Comparison of ENCODE assay signal across 13 cellular contexts in the genomic region with DNA sequence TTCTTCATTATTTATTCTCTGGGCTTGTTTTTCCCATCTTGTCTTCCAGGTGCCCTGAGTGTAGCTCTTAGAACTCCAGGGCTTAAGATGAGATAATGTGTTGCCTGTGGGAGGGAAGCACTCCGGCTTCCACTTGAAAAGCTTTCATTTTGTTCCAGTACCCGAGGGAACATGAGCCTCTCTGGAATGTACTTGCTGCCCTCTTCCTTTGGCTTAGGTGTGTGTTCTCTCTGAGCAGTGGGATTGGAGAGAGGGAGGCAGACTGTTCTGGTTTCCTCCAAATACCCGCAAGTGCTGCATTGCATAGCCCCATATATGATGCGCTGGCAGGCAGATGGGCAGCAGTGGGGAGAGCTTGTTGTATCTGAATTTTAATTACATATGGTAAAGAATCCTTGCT. TPM values are rescaled to one million over a fixed set of nuclear protein-coding genes. Genes with fewer than 3 reads are reported as not detected.
DNase-seq lines count a peak whose midpoint lies in the region; ATAC-seq and TF ChIP-seq lines count a peak whose summit lies in the region.
"Had no signal": no experiment of that assay in that cellular context is flagged by ENCODE, and none has a peak within 500 bp of the region (broad histone marks: within the 10 kb centered on the region; RNA-seq: fewer than 3 reads in every experiment).

No MANE protein-coding gene starts in this region.

- no peaks in the 10 kb centered on the region for H3K27me3 ChIP-seq in H7 (ENCODE audit: control insufficient read depth, insufficient read depth, low read length)
- no peaks in the 10 kb centered on the region for H3K27me3 ChIP-seq in OCI-LY1 (ENCODE audit: insufficient read depth, low read length)
- no peaks in the 10 kb centered on the region for H3K27me3 ChIP-seq in foreskin keratinocyte
- H3K27me3 ChIP-seq: cardiac muscle cell had no signal

- H3K4me2 ChIP-seq in OCI-LY1 (ENCODE audit: low read length), result no peak overlapping the region; the same call in 1 of the 2 replicates

- no peaks in the 10 kb centered on the region for H3K9me3 Mint-ChIP-seq in chondrocyte (ENCODE audit: low read depth)

- H3K4me1 ChIP-seq in OCI-LY1 (ENCODE audit: insufficient read depth, low read length, severe bottlenecking) (peaks cover 83% of the 10 kb centered on the region), foreskin keratinocyte (peaks cover 33% of the 10 kb centered on the region)

- H3K27ac ChIP-seq in OCI-LY1 (ENCODE audit: low read depth, low read length, poor library complexity, severe bottlenecking), result peak overlapping the region; percentile 9
- peak overlapping the region; percentile 85 for H3K27ac ChIP-seq in foreskin keratinocyte
- H3K27ac ChIP-seq: cardiac muscle cell had no signal

- H3K9me2 ChIP-seq in OCI-LY1 (ENCODE audit: low read depth, low read length), result no peaks in the 10 kb centered on the region

- H3F3A ChIP-seq in OCI-LY1 (ENCODE audit: insufficient read depth, low read length), result no peaks in the 10 kb centered on the region

- no peak overlapping the region for H3K4me3 Mint-ChIP-seq in chondrocyte (ENCODE audit: unreplicated experiment)

- no peak overlapping the region for H3K4me3 ChIP-seq in H7 (ENCODE audit: insufficient read depth, low read depth, low read length)
- H3K4me3 ChIP-seq in OCI-LY1 (ENCODE audit: low read depth, low read length, poor library complexity, severe bottlenecking), result no peak overlapping the region
- H3K4me3 ChIP-seq: cardiac muscle cell had no signal

- no peaks in the 10 kb centered on the region for H4K20me1 ChIP-seq in OCI-LY1 (ENCODE audit: insufficient read depth, low read length)

- H3K27me3 Mint-ChIP-seq in chondrocyte (ENCODE audit: low read depth), result no peaks in the 10 kb centered on the region

- no peak overlapping the region for H3K9ac ChIP-seq in OCI-LY1 (ENCODE audit: low read length)

- peaks cover 9% of the 10 kb centered on the region for H3K4me1 Mint-ChIP-seq in chondrocyte (ENCODE audit: low read depth)

- ATAC-seq in foreskin keratinocyte (peak; percentile 24), HG03342 (IDR thresholded peaks at IDR 0.05; ENCODE audit: unreplicated experiment) (no peak)
- ATAC-seq: left colon had no signal

- no peak overlapping the region for H3K27ac Mint-ChIP-seq in chondrocyte (ENCODE audit: unreplicated experiment)

- H3K36me3 Mint-ChIP-seq in chondrocyte (ENCODE audit: low read depth), result no peaks in the 10 kb centered on the region

- no peaks in the 10 kb centered on the region for H3K36me3 ChIP-seq in H7 (replicated peaks; ENCODE audit: control insufficient read depth, insufficient read depth, low read length)
- H3K36me3 ChIP-seq in OCI-LY1 (ENCODE audit: insufficient read depth, low read length), result no peaks in the 10 kb centered on the region
- H3K36me3 ChIP-seq: cardiac muscle cell had no signal

- H2AFZ ChIP-seq in OCI-LY1 (ENCODE audit: low read length), result no peak overlapping the region

- no peak for TF ChIP-seq CTCF in OCI-LY1 (IDR thresholded peaks at IDR 0.05; ENCODE audit: low read length)
- TF ChIP-seq CTCF in foreskin keratinocyte (conservative IDR thresholded peaks at IDR 0.05), result peak; percentile 44
- TF ChIP-seq CTCF in chondrocyte (IDR thresholded peaks at IDR 0.05), result no peak

- DNase-seq in H7, result peak; percentile 16
- DNase-seq in foreskin keratinocyte, result peak in 1 of 2 donors; percentile 66
- DNase-seq in pons (ENCODE audit: low spot score), result peak; percentile 79
- no peak for DNase-seq in NCI-H128 (lab: John Stamatoyannopoulos, UW; ENCODE audit: unreplicated experiment)
- no peak for DNase-seq in chondrocyte (ENCODE audit: low spot score)
- DNase-seq in HuH-7 (ENCODE audit: low spot score), result no peak
- DNase-seq: activated T-cell treated with anti-CD3 and anti-CD28 coated beads for 4 hours, left colon, NCI-H1436, T1000 had no signal

- H3K9me3 ChIP-seq in OCI-LY1 (ENCODE audit: low read length), result no peaks in the 10 kb centered on the region

- H3K79me2 ChIP-seq in OCI-LY1 (ENCODE audit: insufficient read depth, low read length), result no peaks in the 10 kb centered on the region

RNA-seq across cellular contexts. Expression of a gene that starts 0.9 kb away (rescaled TPM):
- total RNA-seq in H7 (2014; rRNA removed; shearing (Covaris generic)), result not detected in 2 replicates
- total RNA-seq in foreskin keratinocyte (not detected in 2 replicates), chondrocyte (not detected in 3 replicates)
- not detected in 2 replicates for polyA plus RNA-seq in foreskin keratinocyte
- total RNA-seq: cardiac muscle cell had no signal
- polyA plus RNA-seq: cardiac muscle cell had no signal

RNA-seq across cellular contexts. Expression of a gene that starts 36.2 kb away (rescaled TPM):
- total RNA-seq in H7 (2014; rRNA removed; shearing (Covaris generic)), result 0.41 and 1.7 TPM in 2 replicates
- total RNA-seq in foreskin keratinocyte, result 13.0 and 13.5 TPM in 2 replicates
- polyA plus RNA-seq in foreskin keratinocyte, result 1.5 and 1.8 TPM in 2 replicates
- total RNA-seq in chondrocyte, result 1.4 to 1.6 TPM (median 1.5 TPM) in 3 replicates

Comparison
In these comparisons a context has a peak if more than half of its experiments do, and no peak if none do; other contexts are left out.
1. DNase-seq: peak in H7 (single experiment) and pons (single experiment); none in NCI-H128 (single experiment), chondrocyte (single experiment) and HuH-7 (single experiment).